10 cellular contexts compared by ENCODE assay signal in genomic region chr15:28728061-28728460, GRCh38. TPM values are rescaled to one million over a fixed set of nuclear protein-coding genes. Genes with fewer than 3 reads are reported as not detected.
DNase-seq lines count a peak whose midpoint lies in the region; ATAC-seq, FAIRE-seq and TF ChIP-seq lines count a peak whose summit lies in the region.
"Not testable (repeated sequence)": the region's sequence is repeated elsewhere in the genome, so short reads cannot be mapped to it uniquely, and the experiment has no call there.
"Had no signal": no experiment of that assay in that cellular context is flagged by ENCODE, and none has a peak within 500 bp of the region (broad histone marks: within the 10 kb centered on the region; RNA-seq: fewer than 3 reads in every experiment).

No MANE protein-coding gene starts in this region.

- H2AFZ ChIP-seq in MM.1S (ENCODE audit: low read length); neural progenitor cell (replicated peaks): not testable (repeated sequence)

- not testable (repeated sequence) for H3K4me2 ChIP-seq in A549; MM.1S (ENCODE audit: low read depth, low read length); neural progenitor cell

- H3K4me1 ChIP-seq in A549; MM.1S (ENCODE audit: low read length); neural progenitor cell: not testable (repeated sequence)

- not testable (repeated sequence) for H3K9me3 Mint-ChIP-seq in activated T-cell treated with anti-CD3 and anti-CD28 coated beads, Interleukin-2, amount 50 U/mL, for 72 hours; neural progenitor cell

- peak in 1 of 2 experiments; percentile 26; a peak in 1 of 5 replicates for TF ChIP-seq RAD21 in A549 (conservative IDR thresholded peaks at IDR 0.05 in 1 of 2, IDR thresholded peaks at IDR 0.05 in 1 of 2)

- not testable (repeated sequence) for H3K9me2 ChIP-seq in MM.1S (replicated peaks; ENCODE audit: insufficient read depth, low read length)

- DNase-seq in A549 (ENCODE audit: low read depth in 1 of 2, low spot score in 1 of 2) (peak in 1 of 2 experiments; percentile 45), MM.1S (peak; percentile 41), NCI-H748 treated with DMSO at 0.1 percent for 48 hours (lab: John Stamatoyannopoulos, UW) (peak; percentile 1), neural progenitor cell (ENCODE audit: low spot score) (peak; percentile 47)
- DNase-seq in GM10266 (ENCODE audit: extremely low spot score); epithelial cell of proximal tubule (ENCODE audit: low read depth): not testable (repeated sequence)
- DNase-seq in activated T-cell treated with anti-CD3 and anti-CD28 coated beads, Interleukin-2, amount 50 U/mL, for 72 hours = peak; percentile 11 to 34

- not testable (repeated sequence) for TF ChIP-seq POLR2A in A549 (IDR thresholded peaks at IDR 0.05; ENCODE audit: low read length)

- not testable (repeated sequence) for H3K27ac Mint-ChIP-seq in activated T-cell treated with anti-CD3 and anti-CD28 coated beads, Interleukin-2, amount 50 U/mL, for 72 hours; neural progenitor cell

- H4K20me1 ChIP-seq in MM.1S (ENCODE audit: insufficient read depth, low read length); neural progenitor cell (ENCODE audit: low read depth): not testable (repeated sequence)

- TF ChIP-seq CTCF in A549 (IDR thresholded peaks at IDR 0.05) = 0 out of 3 replicates have a peak, but pooled peaks have one; percentile 16
- peak; percentile 12 for TF ChIP-seq CTCF in GM10266 (IDR thresholded peaks at IDR 0.05; ENCODE audit: control insufficient read depth, insufficient read depth, low read depth, missing control alignments)
- peak; percentile 16 for TF ChIP-seq CTCF in MM.1S (IDR thresholded peaks at IDR 0.05; ENCODE audit: low read length)
- TF ChIP-seq CTCF in VCaP (conservative IDR thresholded peaks at IDR 0.05) = peak; percentile 59
- peak; percentile 27 for TF ChIP-seq CTCF in epithelial cell of proximal tubule (conservative IDR thresholded peaks at IDR 0.05; ENCODE audit: low read depth, low read length)
- TF ChIP-seq CTCF in neural progenitor cell (IDR thresholded peaks at IDR 0.05) = peak; percentile 16

- POLR2A ChIA-PET in A549 (lab: Yijun Ruan, JAX) = not testable (repeated sequence)

- H3K27me3 ChIP-seq in MM.1S (replicated peaks; ENCODE audit: insufficient read depth, low read length); neural progenitor cell: not testable (repeated sequence)

- not testable (repeated sequence) for H3K9ac ChIP-seq in MM.1S (ENCODE audit: low read length); neural progenitor cell

- WGBS in A549 (ENCODE audit: missing lambda C conversion rate) = 14% methylated on average over 2 of the region's 2 CpGs

- H3K4me1 Mint-ChIP-seq in activated T-cell treated with anti-CD3 and anti-CD28 coated beads, Interleukin-2, amount 50 U/mL, for 72 hours (ENCODE audit: low read depth); neural progenitor cell: not testable (repeated sequence)

- H3K36me3 ChIP-seq in MM.1S (replicated peaks; ENCODE audit: insufficient read depth, low read length); neural progenitor cell: not testable (repeated sequence)

- H3F3A ChIP-seq in MM.1S (ENCODE audit: insufficient read depth, low read length); neural progenitor cell (ENCODE audit: low read depth): not testable (repeated sequence)

- not testable (repeated sequence) for H3K36me3 Mint-ChIP-seq in activated T-cell treated with anti-CD3 and anti-CD28 coated beads, Interleukin-2, amount 50 U/mL, for 72 hours (ENCODE audit: insufficient read depth in 2 of 2); neural progenitor cell

- ATAC-seq in A549; activated T-cell treated with anti-CD3 and anti-CD28 coated beads, Interleukin-2, amount 50 U/mL, for 72 hours (replicated peaks in 1 of 2): not testable (repeated sequence)

- CTCF ChIA-PET in A549 (lab: Yijun Ruan, JAX) = not testable (repeated sequence)

- not testable (repeated sequence) for H3K9me3 ChIP-seq in A549; MM.1S (replicated peaks; ENCODE audit: insufficient read depth, low read length); neural progenitor cell (ENCODE audit: low read depth)

- not testable (repeated sequence) for H3K27me3 Mint-ChIP-seq in activated T-cell treated with anti-CD3 and anti-CD28 coated beads, Interleukin-2, amount 50 U/mL, for 72 hours (ENCODE audit: low read depth); neural progenitor cell (ENCODE audit: insufficient read depth, low read depth)

- not testable (repeated sequence) for TF ChIP-seq EP300 in A549 (IDR thresholded peaks at IDR 0.05)

- not testable (repeated sequence) for H3K79me2 ChIP-seq in MM.1S (ENCODE audit: low read length); neural progenitor cell (ENCODE audit: low read depth)

- peak overlapping the region in 1 of 2 donors; percentile 63 for H3K4me3 Mint-ChIP-seq in activated T-cell treated with anti-CD3 and anti-CD28 coated beads, Interleukin-2, amount 50 U/mL, for 72 hours
- not testable (repeated sequence) for H3K4me3 Mint-ChIP-seq in neural progenitor cell

- not testable (repeated sequence) for H3K4me3 ChIP-seq in A549; MM.1S (ENCODE audit: low read length); neural progenitor cell
- peak overlapping the region; percentile 22 for H3K4me3 ChIP-seq in epithelial cell of proximal tubule (ENCODE audit: low read depth, low read length)

- not testable (repeated sequence) for FAIRE-seq in A549 (lab: Jason Lieb, UNC)

- H3K27ac ChIP-seq in A549; MM.1S (ENCODE audit: low read length); VCaP; neural progenitor cell: not testable (repeated sequence)

RNA-seq across cellular contexts. Expression of gene GOLGA8M, which starts 15.8 kb away (rescaled TPM):
- polyA plus RNA-seq in A549 (2011; rRNA removed) (0.49 and 0.52 TPM in 2 replicates), A549 (2017; fragmentation: RNase III; extraction: RNeasy Plus Mini Kit Qiagen cat#74134 plus additional on column Dnase treatment) (0.27 to 0.47 TPM (median 0.33 TPM) in 3 replicates)
- polyA plus RNA-seq in A549 (2012; cell fraction: cytosol; rRNA removed) = 0.13 TPM in 1 of 2 replicates, not detected in the other
- polyA plus RNA-seq in A549 (2012; cell fraction: nucleus; rRNA removed) = 0.13 and 0.86 TPM in 2 replicates
- 0.37 TPM in 1 of 2 replicates, not detected in the other for polyA minus RNA-seq in A549 (2011; rRNA and poly(A)+ RNA removed)
- under 1 TPM in 1 of 2 donors, not detected in 1; 0.89 TPM for total RNA-seq in activated T-cell treated with anti-CD3 and anti-CD28 coated beads, Interleukin-2, amount 50 U/mL, for 72 hours
- total RNA-seq in epithelial cell of proximal tubule (0.06 TPM in 1 of 2 replicates, not detected in the other), neural progenitor cell (ENCODE audit: low replicate concordance) (not detected in 2 replicates)
- total RNA-seq: A673, occipital lobe had no signal
